Comparison of ENCODE assay signal across 8 cellular contexts in genomic region chr9:112012026-112012902, GRCh38.
DNase-seq lines count a peak whose midpoint lies in the region; ATAC-seq and TF ChIP-seq lines count a peak whose summit lies in the region.

No MANE protein-coding gene starts in this region.

- peaks cover 8% of the 10 kb centered on the region for H3K27me3 Mint-ChIP-seq in brain

- peak; percentile 62 for DNase-seq in stimulated activated CD4-positive, alpha-beta T cell treated with anti-CD3 and anti-CD28 coated beads, Interleukin-15, amount 100 ng/mL, for 24 hours
- no peak for DNase-seq in stimulated activated CD4-positive, alpha-beta T cell treated with anti-CD3 and anti-CD28 coated beads, Interleukin-2, amount 100 ng/mL, for 48 hours
- DNase-seq in NCI-H2029 (lab: John Stamatoyannopoulos, UW): peak; percentile 15
- peak; percentile 55 to 82 for DNase-seq in left colon
- DNase-seq in superior temporal gyrus (ENCODE audit: extremely low spot score): peak; percentile 71
- no peak for DNase-seq in NCI-H524 treated with DMSO at 0.1 percent for 48 hours (lab: John Stamatoyannopoulos, UW)

- H3K4me1 Mint-ChIP-seq in brain: peaks cover 9% of the 10 kb centered on the region

- peaks cover 0 to 3% (median 0%) of the 10 kb centered on the region in 5 experiments for H3K9me3 Mint-ChIP-seq in brain

- H3K4me3 Mint-ChIP-seq in brain: no peak overlapping the region

- peak overlapping the region in 3 of 5 experiments; percentile 51 to 88 (median 85) for H3K27ac Mint-ChIP-seq in brain

- ATAC-seq in HG02678 (IDR thresholded peaks at IDR 0.05; ENCODE audit: unreplicated experiment) (peak; percentile 74), left colon (peak; percentile 90)

- H3K36me3 Mint-ChIP-seq in brain: no peaks in the 10 kb centered on the region

- TF ChIP-seq CTCF in brain (conservative IDR thresholded peaks at IDR 0.05): no peak

- intact Hi-C loops in left colon (cut with DNase I, micrococcal nuclease): no loop called here

Comparison
In these comparisons a context has a peak if more than half of its experiments do, and no peak if none do; other contexts are left out.
1. DNase-seq: peak in stimulated activated CD4-positive, alpha-beta T cell treated with anti-CD3 and anti-CD28 coated beads, Interleukin-15, amount 100 ng/mL, for 24 hours (single experiment), NCI-H2029 (single experiment), left colon (2 of 2) and superior temporal gyrus (single experiment); none in stimulated activated CD4-positive, alpha-beta T cell treated with anti-CD3 and anti-CD28 coated beads, Interleukin-2, amount 100 ng/mL, for 48 hours (0 of 2) and NCI-H524 treated with DMSO at 0.1 percent for 48 hours (single experiment).